ENCODE assay signal across 15 cellular contexts in the genomic region with DNA sequence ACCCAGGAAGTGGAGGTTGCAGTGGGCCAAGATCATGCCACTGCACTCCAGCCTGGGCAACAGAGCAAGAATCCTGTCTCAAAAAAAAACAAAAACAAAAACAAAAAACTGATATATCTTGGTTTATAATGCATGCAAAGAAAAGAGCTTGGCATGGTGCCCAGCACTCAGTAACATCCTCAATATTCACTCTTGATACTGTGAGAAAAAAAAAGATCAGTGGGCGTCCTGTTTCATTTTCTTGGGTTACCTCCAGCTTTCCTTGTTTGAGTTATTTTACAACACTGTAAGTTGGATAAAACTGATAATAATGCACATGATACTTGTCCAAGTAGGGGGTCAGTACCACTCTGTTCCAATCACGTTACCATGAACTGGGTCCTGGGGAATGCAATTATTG.
"Had no signal": no experiment of that assay in that cellular context is flagged by ENCODE, and none has a peak within 500 bp of the region (broad histone marks: within the 10 kb centered on the region; RNA-seq: fewer than 3 reads in every experiment).

No MANE protein-coding gene starts in this region.

- H3K4me3 Mint-ChIP-seq: memory B cell; mesothelial cell of epicardium; natural killer cell; neural progenitor cell; stimulated activated effector memory CD8-positive, alpha-beta T cell treated with anti-CD3 and anti-CD28 coated beads, Interleukin-12 subunit alpha, Interleukin-12 subunit beta, amount 100 ng/mL, for 72 hours had no signal

- H3K4me1 ChIP-seq: foreskin keratinocyte, neural progenitor cell had no signal

- H3K27ac ChIP-seq: foreskin keratinocyte, left ventricle myocardium inferior, neural progenitor cell, psoas muscle, right lobe of liver, suprapubic skin had no signal

- H3K27me3 Mint-ChIP-seq: memory B cell, type B pancreatic cell had no signal

- H3K36me3 Mint-ChIP-seq: memory B cell; mesothelial cell of epicardium; natural killer cell; neural progenitor cell; stimulated activated effector memory CD8-positive, alpha-beta T cell treated with anti-CD3 and anti-CD28 coated beads, Interleukin-12 subunit alpha, Interleukin-12 subunit beta, amount 100 ng/mL, for 72 hours; type B pancreatic cell had no signal

- H3K9me3 ChIP-seq: left ventricle myocardium inferior, lower lobe of right lung, psoas muscle, right lobe of liver, suprapubic skin, thyroid gland had no signal

- H3K27ac Mint-ChIP-seq: memory B cell; stimulated activated effector memory CD8-positive, alpha-beta T cell treated with anti-CD3 and anti-CD28 coated beads, Interleukin-12 subunit alpha, Interleukin-12 subunit beta, amount 100 ng/mL, for 72 hours had no signal

- H3K9me3 Mint-ChIP-seq: immature natural killer cell; memory B cell; mesothelial cell of epicardium; natural killer cell; neural progenitor cell; stimulated activated effector memory CD8-positive, alpha-beta T cell treated with anti-CD3 and anti-CD28 coated beads, Interleukin-12 subunit alpha, Interleukin-12 subunit beta, amount 100 ng/mL, for 72 hours; type B pancreatic cell had no signal

- H3K36me3 ChIP-seq: neural progenitor cell, thyroid gland had no signal

- DNase-seq: foreskin keratinocyte, kidney had no signal

- H3K4me3 ChIP-seq: left ventricle myocardium inferior, lower lobe of right lung, neural progenitor cell, psoas muscle, right lobe of liver, suprapubic skin, thyroid gland had no signal
